32 cellular contexts compared by ENCODE assay signal in the genomic region with DNA sequence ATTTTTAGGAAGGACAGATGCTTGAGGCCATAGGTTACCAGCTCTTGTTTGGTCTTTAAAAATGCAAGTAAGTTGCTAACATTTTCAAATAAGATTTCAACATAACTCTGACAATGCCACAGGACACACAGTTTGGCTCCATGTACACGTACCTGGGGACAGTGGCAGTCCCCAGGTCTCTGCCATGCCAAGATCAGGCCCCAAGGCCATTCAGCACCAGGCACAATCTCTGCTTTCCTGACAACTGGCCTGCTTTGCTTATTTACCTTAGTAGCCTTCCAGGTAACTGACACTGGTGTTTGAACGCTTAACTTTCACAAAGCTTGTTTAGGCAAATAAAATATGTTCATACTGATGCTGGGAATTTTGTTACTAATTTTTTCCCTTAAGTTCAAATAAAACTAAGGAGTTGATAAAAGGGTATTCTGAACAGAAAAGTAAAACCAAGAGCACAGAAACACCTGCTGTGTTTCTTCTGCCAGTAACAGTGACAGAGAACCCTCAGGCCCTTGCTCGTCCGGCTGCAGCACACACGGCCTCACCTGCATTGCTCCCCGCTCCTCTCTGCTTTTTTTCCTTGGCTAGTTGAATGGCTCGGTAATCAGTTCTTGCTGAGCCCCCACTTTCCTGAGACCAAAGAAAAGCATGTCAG. TPM values are rescaled to one million over a fixed set of nuclear protein-coding genes. Genes with fewer than 3 reads are reported as not detected.
"Had no signal": no experiment of that assay in that cellular context is flagged by ENCODE, and none has a peak within 500 bp of the region (broad histone marks: within the 10 kb centered on the region; RNA-seq: fewer than 3 reads in every experiment).

No MANE protein-coding gene starts in this region.

- DNase-seq: activated CD4-positive, alpha-beta memory T cell treated with anti-CD3 and anti-CD28 coated beads for 36 hours; activated CD4-positive, alpha-beta T cell treated with anti-CD3 and anti-CD28 coated beads, Interleukin-2, amount 10 ng/mL, durations not matched to agents 24 days and 14 days; activated CD8-positive, alpha-beta memory T cell treated with anti-CD3 and anti-CD28 coated beads, Interleukin-2, amount 50 U/mL, for 48 hours; activated gamma-delta T cell; activated naive CD4-positive, alpha-beta T cell treated with anti-CD3 and anti-CD28 coated beads, Interleukin-2, amount 50 U/mL, for 16 hours; activated naive CD8-positive, alpha-beta T cell treated with anti-CD3 and anti-CD28 coated beads, Interleukin-2, amount 50 U/mL, for 24 hours; activated T-cell treated with anti-CD3 and anti-CD28 coated beads, Interleukin-2, amount 50 U/mL, for 24 hours; dermis blood vessel endothelial cell; effector CD4-positive, alpha-beta T cell; foreskin keratinocyte; kidney glomerular epithelial cell; left lung; mucosa of descending colon; nephron progenitor cell; stimulated activated CD4-positive, alpha-beta T cell treated with anti-CD3 and anti-CD28 coated beads, Interleukin-1b, Interleukin-23, amount 100 ng/mL, for 48 hours; stimulated activated CD4-positive, alpha-beta T cell treated with anti-CD3 and anti-CD28 coated beads, Interleukin-4, amount 100 ng/mL, for 4 hours; stimulated activated naive B cell treated with anti-CD40 and anti-IgM and Interleukin-4, amounts not matched to agents 10 μg/mL and 1 μg/mL and 100 μg/mL, for 72 hours; stomach; T-helper 1 cell; thyroid gland had no signal

- H3K27me3 Mint-ChIP-seq: activated CD4-positive, alpha-beta memory T cell treated with anti-CD3 and anti-CD28 coated beads for 36 hours; activated CD4-positive, alpha-beta T cell treated with anti-CD3 and anti-CD28 coated beads, Interleukin-2, amount 10 ng/mL, durations not matched to agents 24 days and 14 days; activated naive CD8-positive, alpha-beta T cell treated with anti-CD3 and anti-CD28 coated beads, Interleukin-2, amount 50 U/mL, for 24 hours; activated T-cell treated with anti-CD3 and anti-CD28 coated beads, Interleukin-2, amount 50 U/mL, for 24 hours; central memory CD8-positive, alpha-beta T cell; stimulated activated naive B cell treated with anti-CD40 and anti-IgM and Interleukin-4, amounts not matched to agents 10 μg/mL and 1 μg/mL and 100 μg/mL, for 72 hours had no signal

- H3K4me3 Mint-ChIP-seq: activated CD4-positive, alpha-beta memory T cell treated with anti-CD3 and anti-CD28 coated beads for 36 hours; activated CD4-positive, alpha-beta T cell treated with anti-CD3 and anti-CD28 coated beads, Interleukin-2, amount 10 ng/mL, durations not matched to agents 24 days and 14 days; activated naive CD8-positive, alpha-beta T cell treated with anti-CD3 and anti-CD28 coated beads, Interleukin-2, amount 50 U/mL, for 24 hours; activated T-cell treated with anti-CD3 and anti-CD28 coated beads, Interleukin-2, amount 50 U/mL, for 24 hours; central memory CD8-positive, alpha-beta T cell; nephron progenitor cell; stimulated activated naive B cell treated with anti-CD40 and anti-IgM and Interleukin-4, amounts not matched to agents 10 μg/mL and 1 μg/mL and 100 μg/mL, for 72 hours had no signal

- H3K27me3 ChIP-seq: esophagus muscularis mucosa, foreskin keratinocyte, left lung, ovary, right atrium auricular region, stomach, thyroid gland had no signal

- H3K9me3 ChIP-seq: esophagus muscularis mucosa, left lung, mucosa of descending colon, ovary, right atrium auricular region, stomach, thyroid gland had no signal

- H3K4me1 ChIP-seq: foreskin keratinocyte, thyroid gland had no signal

- ATAC-seq: activated naive CD8-positive, alpha-beta T cell treated with anti-CD3 and anti-CD28 coated beads, Interleukin-2, amount 50 U/mL, for 24 hours; foreskin keratinocyte; left lung; mucosa of descending colon; stimulated activated naive B cell treated with anti-CD40 and anti-IgM and Interleukin-4, amounts not matched to agents 10 μg/mL and 1 μg/mL and 100 μg/mL, for 72 hours had no signal

- H3K4me1 Mint-ChIP-seq: activated CD4-positive, alpha-beta T cell treated with anti-CD3 and anti-CD28 coated beads, Interleukin-2, amount 10 ng/mL, durations not matched to agents 24 days and 14 days; activated naive CD8-positive, alpha-beta T cell treated with anti-CD3 and anti-CD28 coated beads, Interleukin-2, amount 50 U/mL, for 24 hours had no signal

- H3K9me3 Mint-ChIP-seq: activated CD4-positive, alpha-beta memory T cell treated with anti-CD3 and anti-CD28 coated beads for 36 hours; activated CD4-positive, alpha-beta T cell treated with anti-CD3 and anti-CD28 coated beads, Interleukin-2, amount 10 ng/mL, durations not matched to agents 24 days and 14 days; activated naive CD8-positive, alpha-beta T cell treated with anti-CD3 and anti-CD28 coated beads, Interleukin-2, amount 50 U/mL, for 24 hours; activated T-cell treated with anti-CD3 and anti-CD28 coated beads, Interleukin-2, amount 50 U/mL, for 24 hours; central memory CD8-positive, alpha-beta T cell; nephron progenitor cell; stimulated activated naive B cell treated with anti-CD40 and anti-IgM and Interleukin-4, amounts not matched to agents 10 μg/mL and 1 μg/mL and 100 μg/mL, for 72 hours had no signal

- H3K27ac Mint-ChIP-seq: activated CD4-positive, alpha-beta memory T cell treated with anti-CD3 and anti-CD28 coated beads for 36 hours; activated CD4-positive, alpha-beta T cell treated with anti-CD3 and anti-CD28 coated beads, Interleukin-2, amount 10 ng/mL, durations not matched to agents 24 days and 14 days; activated naive CD8-positive, alpha-beta T cell treated with anti-CD3 and anti-CD28 coated beads, Interleukin-2, amount 50 U/mL, for 24 hours; activated T-cell treated with anti-CD3 and anti-CD28 coated beads, Interleukin-2, amount 50 U/mL, for 24 hours; stimulated activated naive B cell treated with anti-CD40 and anti-IgM and Interleukin-4, amounts not matched to agents 10 μg/mL and 1 μg/mL and 100 μg/mL, for 72 hours had no signal

- H3K4me3 ChIP-seq: esophagus muscularis mucosa, left lung, lung, mucosa of descending colon, ovary, right atrium auricular region, skin epidermis, stomach, thyroid gland had no signal

- H3K36me3 ChIP-seq: ovary had no signal

- H3K27ac ChIP-seq: esophagus muscularis mucosa, foreskin keratinocyte, left lung, ovary, right atrium auricular region, skin epidermis, thyroid gland had no signal

RNA-seq across cellular contexts. Expression of gene UROC1, which starts 58.3 kb away (rescaled TPM):
- total RNA-seq: activated CD4-positive, alpha-beta memory T cell treated with anti-CD3 and anti-CD28 coated beads for 36 hours; activated CD4-positive, alpha-beta T cell treated with anti-CD3 and anti-CD28 coated beads, Interleukin-2, amount 10 ng/mL, durations not matched to agents 24 days and 14 days; bronchial epithelial cell; dermis blood vessel endothelial cell; esophagus muscularis mucosa; foreskin keratinocyte; glomerular endothelial cell; left lung; mesenteric fat pad; mucosa of descending colon; myocyte; pulmonary artery endothelial cell; right atrium auricular region; stomach; thyroid gland; ureter had no signal
